ENCODE assay signal across 1 cellular context in the genomic region with DNA sequence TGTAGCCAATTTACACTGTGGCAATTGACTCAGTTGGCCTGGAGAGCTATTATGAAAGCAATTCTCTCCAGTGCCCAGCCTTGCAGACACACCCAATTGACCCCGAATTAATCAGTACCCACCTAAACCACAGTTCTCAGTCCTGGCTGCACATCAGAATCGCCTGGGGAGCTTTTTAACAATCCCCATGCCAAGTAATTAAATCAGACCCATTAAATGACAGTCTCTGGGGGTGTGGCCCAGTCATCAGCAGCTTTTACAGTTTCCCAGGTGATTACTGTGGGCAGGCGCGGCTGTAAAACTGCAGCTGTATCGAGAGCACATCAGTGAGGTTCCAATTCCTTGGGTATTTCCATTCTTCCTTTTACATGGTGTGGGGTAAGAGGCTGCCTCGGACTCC.
TF ChIP-seq lines count a peak whose summit lies in the region.

No MANE protein-coding gene starts in this region.

TF ChIP-seq in IMR-90, 13 proteins besides CTCF, POLR2A, EP300 and RAD21:
- TF ChIP-seq CHD1 (IDR thresholded peaks at IDR 0.05; ENCODE audit: low read depth, low read length) (no peak), NFE2L2 (IDR thresholded peaks at IDR 0.05; ENCODE audit: low read depth, low read length) (no peak), RCOR1 (IDR thresholded peaks at IDR 0.05; ENCODE audit: insufficient replicate concordance, low read length) (no peak), MXI1 (IDR thresholded peaks at IDR 0.05; ENCODE audit: borderline replicate concordance, low read depth, low read length) (no peak), FOS (IDR thresholded peaks at IDR 0.05; ENCODE audit: low read depth, low read length) (no peak)
